In genomic region chr6:89198235-89198634, GRCh38 we compare ENCODE assay signal across 2 cellular contexts.
TF ChIP-seq lines count a peak whose summit lies in the region.

No MANE protein-coding gene starts in this region.

TF ChIP-seq in HEK293, 187 proteins besides CTCF, POLR2A, EP300 and RAD21:
- TF ChIP-seq GLIS1 (tag by site-specific recombination; IDR thresholded peaks at IDR 0.05) = peak; percentile 52
- TF ChIP-seq ZFP41 (tag by site-specific recombination; IDR thresholded peaks at IDR 0.05; ENCODE audit: borderline replicate concordance) = no peak
- TF ChIP-seq PRDM2 (tag by site-specific recombination; IDR thresholded peaks at IDR 0.05; ENCODE audit: borderline replicate concordance) = no peak
- no peak for TF ChIP-seq ZBTB7A (tag by site-specific recombination; IDR thresholded peaks at IDR 0.05; ENCODE audit: low read depth)
- TF ChIP-seq ZNF548 (tag by site-specific recombination; IDR thresholded peaks at IDR 0.05) = no peak
- no peak for TF ChIP-seq ZNF768 (tag by site-specific recombination; IDR thresholded peaks at IDR 0.05)
- no peak for TF ChIP-seq ZNF530 (tag by site-specific recombination; IDR thresholded peaks at IDR 0.05; ENCODE audit: low read depth)
- TF ChIP-seq ZNF830 (tag by site-specific recombination; IDR thresholded peaks at IDR 0.05; ENCODE audit: low read depth) = no peak
- TF ChIP-seq, protein P1, sequence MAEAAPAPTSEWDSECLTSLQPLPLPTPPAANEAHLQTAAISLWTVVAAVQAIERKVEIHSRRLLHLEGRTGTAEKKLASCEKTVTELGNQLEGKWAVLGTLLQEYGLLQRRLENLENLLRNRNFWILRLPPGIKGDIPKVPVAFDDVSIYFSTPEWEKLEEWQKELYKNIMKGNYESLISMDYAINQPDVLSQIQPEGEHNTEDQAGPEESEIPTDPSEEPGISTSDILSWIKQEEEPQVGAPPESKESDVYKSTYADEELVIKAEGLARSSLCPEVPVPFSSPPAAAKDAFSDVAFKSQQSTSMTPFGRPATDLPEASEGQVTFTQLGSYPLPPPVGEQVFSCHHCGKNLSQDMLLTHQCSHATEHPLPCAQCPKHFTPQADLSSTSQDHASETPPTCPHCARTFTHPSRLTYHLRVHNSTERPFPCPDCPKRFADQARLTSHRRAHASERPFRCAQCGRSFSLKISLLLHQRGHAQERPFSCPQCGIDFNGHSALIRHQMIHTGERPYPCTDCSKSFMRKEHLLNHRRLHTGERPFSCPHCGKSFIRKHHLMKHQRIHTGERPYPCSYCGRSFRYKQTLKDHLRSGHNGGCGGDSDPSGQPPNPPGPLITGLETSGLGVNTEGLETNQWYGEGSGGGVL (tag by site-specific recombination; IDR thresholded peaks at IDR 0.05) = no peak
- TF ChIP-seq TRIM28 (IDR thresholded peaks at IDR 0.05; ENCODE audit: borderline replicate concordance, low read length) = no peak
- no peak for TF ChIP-seq SP2 (tag by site-specific recombination; IDR thresholded peaks at IDR 0.05)
- peak; percentile 56 for TF ChIP-seq KLF9 (tag by site-specific recombination; IDR thresholded peaks at IDR 0.05; ENCODE audit: low read depth)
- TF ChIP-seq KLF17 (tag by site-specific recombination; IDR thresholded peaks at IDR 0.05) = no peak
TF ChIP-seq in HEK293: peak in this region for 2.

TF ChIP-seq in H1, 55 proteins besides CTCF, POLR2A, EP300 and RAD21:
- TF ChIP-seq RBBP5 (IDR thresholded peaks at IDR 0.05; ENCODE audit: borderline replicate concordance, low read depth, low read length) = no peak
- TF ChIP-seq TEAD4 (IDR thresholded peaks at IDR 0.05; ENCODE audit: low read depth, low read length) = no peak
- no peak for TF ChIP-seq FOSL1 (IDR thresholded peaks at IDR 0.05; ENCODE audit: insufficient read depth, low read depth, low read length)
- no peak for TF ChIP-seq MAX (IDR thresholded peaks at IDR 0.05)
- no peak for TF ChIP-seq RNF2 (IDR thresholded peaks at IDR 0.05; ENCODE audit: borderline replicate concordance, low read depth, low read length, missing control alignments, poor library complexity, severe bottlenecking)
- no peak for TF ChIP-seq CBX5 (IDR thresholded peaks at IDR 0.05; ENCODE audit: low read depth, low read length)
- no peak for TF ChIP-seq SIX5 (IDR thresholded peaks at IDR 0.05; ENCODE audit: low read depth, low read length)
- no peak for TF ChIP-seq EGR1 (IDR thresholded peaks at IDR 0.05; ENCODE audit: borderline replicate concordance, low read depth, low read length)
- TF ChIP-seq TAF7 (optimal IDR thresholded peaks at IDR 0.05; ENCODE audit: borderline replicate concordance, low read depth, low read length) = no peak
- no peak for TF ChIP-seq ZNF274 (IDR thresholded peaks at IDR 0.05; ENCODE audit: borderline replicate concordance, extremely low read depth, low read length)
- TF ChIP-seq CTBP2 (IDR thresholded peaks at IDR 0.05; ENCODE audit: borderline replicate concordance, insufficient read depth, insufficient read length, low read length) = no peak
- no peak for TF ChIP-seq KDM1A (IDR thresholded peaks at IDR 0.05; ENCODE audit: borderline replicate concordance, low read length)
- TF ChIP-seq, protein P2, sequence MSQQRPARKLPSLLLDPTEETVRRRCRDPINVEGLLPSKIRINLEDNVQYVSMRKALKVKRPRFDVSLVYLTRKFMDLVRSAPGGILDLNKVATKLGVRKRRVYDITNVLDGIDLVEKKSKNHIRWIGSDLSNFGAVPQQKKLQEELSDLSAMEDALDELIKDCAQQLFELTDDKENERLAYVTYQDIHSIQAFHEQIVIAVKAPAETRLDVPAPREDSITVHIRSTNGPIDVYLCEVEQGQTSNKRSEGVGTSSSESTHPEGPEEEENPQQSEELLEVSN (IDR thresholded peaks at IDR 0.05) = no peak
- TF ChIP-seq KDM5A (IDR thresholded peaks at IDR 0.05; ENCODE audit: low read length) = no peak
